1 cellular context compared by ENCODE assay signal in genomic region chr12:6032726-6033125, GRCh38.
TF ChIP-seq lines count a peak whose summit lies in the region.

No MANE protein-coding gene starts in this region.

TF ChIP-seq in HepG2, 621 proteins besides CTCF, POLR2A, EP300 and RAD21 (continued from another document):
- TF ChIP-seq HBP1 (CRISPR knock-in tag; IDR thresholded peaks at IDR 0.05; ENCODE audit: low read depth) (no peak), MAFF (IDR thresholded peaks at IDR 0.05; ENCODE audit: low read depth, low read length) (no peak), CAMTA2 (CRISPR knock-in tag; IDR thresholded peaks at IDR 0.05; ENCODE audit: borderline replicate concordance) (no peak), TCF12 (IDR thresholded peaks at IDR 0.05) (no peak), TCF12 (CRISPR knock-in tag; IDR thresholded peaks at IDR 0.05) (no peak), PPARG (CRISPR knock-in tag; conservative IDR thresholded peaks at IDR 0.05) (no peak), ZNF33A (CRISPR knock-in tag; IDR thresholded peaks at IDR 0.05; ENCODE audit: borderline replicate concordance) (no peak), ARNT (IDR thresholded peaks at IDR 0.05) (0 out of 2 replicates have a peak, but pooled peaks have one; percentile 66), SP140L (CRISPR knock-in tag; IDR thresholded peaks at IDR 0.05; ENCODE audit: borderline replicate concordance) (no peak), ZNF484 (CRISPR knock-in tag; IDR thresholded peaks at IDR 0.05; ENCODE audit: borderline replicate concordance, low read depth) (no peak), ARHGAP35 (CRISPR knock-in tag; IDR thresholded peaks at IDR 0.05; ENCODE audit: borderline replicate concordance) (no peak), ZNF225 (CRISPR knock-in tag; IDR thresholded peaks at IDR 0.05) (no peak), ZNF782 (CRISPR knock-in tag; IDR thresholded peaks at IDR 0.05; ENCODE audit: borderline replicate concordance) (no peak), GABPB1 (CRISPR knock-in tag; IDR thresholded peaks at IDR 0.05) (no peak), SOX13 (IDR thresholded peaks at IDR 0.05) (no peak), SOX13 (CRISPR knock-in tag; conservative IDR thresholded peaks at IDR 0.05 in 1 of 2, IDR thresholded peaks at IDR 0.05 in 1 of 2) (no peak), PHF8 (CRISPR knock-in tag; IDR thresholded peaks at IDR 0.05) (no peak), CC2D1A (CRISPR knock-in tag; IDR thresholded peaks at IDR 0.05) (no peak), RFXAP (CRISPR knock-in tag; IDR thresholded peaks at IDR 0.05; ENCODE audit: borderline replicate concordance) (no peak), ZNF616 (CRISPR knock-in tag; IDR thresholded peaks at IDR 0.05; ENCODE audit: low read depth) (no peak), LCORL (IDR thresholded peaks at IDR 0.05) (0 out of 2 replicates have a peak, but pooled peaks have one; percentile 28), LCORL (CRISPR knock-in tag; IDR thresholded peaks at IDR 0.05) (no peak), RXRB (CRISPR knock-in tag; IDR thresholded peaks at IDR 0.05; ENCODE audit: borderline replicate concordance) (no peak)
- TF ChIP-seq, protein P1, sequence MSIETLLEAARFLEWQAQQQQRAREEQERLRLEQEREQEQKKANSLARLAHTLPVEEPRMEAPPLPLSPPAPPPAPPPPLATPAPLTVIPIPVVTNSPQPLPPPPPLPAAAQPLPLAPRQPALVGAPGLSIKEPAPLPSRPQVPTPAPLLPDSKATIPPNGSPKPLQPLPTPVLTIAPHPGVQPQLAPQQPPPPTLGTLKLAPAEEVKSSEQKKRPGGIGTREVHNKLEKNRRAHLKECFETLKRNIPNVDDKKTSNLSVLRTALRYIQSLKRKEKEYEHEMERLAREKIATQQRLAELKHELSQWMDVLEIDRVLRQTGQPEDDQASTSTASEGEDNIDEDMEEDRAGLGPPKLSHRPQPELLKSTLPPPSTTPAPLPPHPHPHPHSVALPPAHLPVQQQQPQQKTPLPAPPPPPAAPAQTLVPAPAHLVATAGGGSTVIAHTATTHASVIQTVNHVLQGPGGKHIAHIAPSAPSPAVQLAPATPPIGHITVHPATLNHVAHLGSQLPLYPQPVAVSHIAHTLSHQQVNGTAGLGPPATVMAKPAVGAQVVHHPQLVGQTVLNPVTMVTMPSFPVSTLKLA (IDR thresholded peaks at IDR 0.05), result peak; percentile 54
- TF ChIP-seq, protein P2, sequence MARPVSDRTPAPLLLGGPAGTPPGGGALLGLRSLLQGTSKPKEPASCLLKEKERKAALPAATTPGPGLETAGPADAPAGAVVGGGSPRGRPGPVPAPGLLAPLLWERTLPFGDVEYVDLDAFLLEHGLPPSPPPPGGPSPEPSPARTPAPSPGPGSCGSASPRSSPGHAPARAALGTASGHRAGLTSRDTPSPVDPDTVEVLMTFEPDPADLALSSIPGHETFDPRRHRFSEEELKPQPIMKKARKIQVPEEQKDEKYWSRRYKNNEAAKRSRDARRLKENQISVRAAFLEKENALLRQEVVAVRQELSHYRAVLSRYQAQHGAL (CRISPR knock-in tag; IDR thresholded peaks at IDR 0.05; ENCODE audit: not compliant biosample characterization), result no peak
